Comparison of ENCODE assay signal across 1 cellular context in the genomic region with DNA sequence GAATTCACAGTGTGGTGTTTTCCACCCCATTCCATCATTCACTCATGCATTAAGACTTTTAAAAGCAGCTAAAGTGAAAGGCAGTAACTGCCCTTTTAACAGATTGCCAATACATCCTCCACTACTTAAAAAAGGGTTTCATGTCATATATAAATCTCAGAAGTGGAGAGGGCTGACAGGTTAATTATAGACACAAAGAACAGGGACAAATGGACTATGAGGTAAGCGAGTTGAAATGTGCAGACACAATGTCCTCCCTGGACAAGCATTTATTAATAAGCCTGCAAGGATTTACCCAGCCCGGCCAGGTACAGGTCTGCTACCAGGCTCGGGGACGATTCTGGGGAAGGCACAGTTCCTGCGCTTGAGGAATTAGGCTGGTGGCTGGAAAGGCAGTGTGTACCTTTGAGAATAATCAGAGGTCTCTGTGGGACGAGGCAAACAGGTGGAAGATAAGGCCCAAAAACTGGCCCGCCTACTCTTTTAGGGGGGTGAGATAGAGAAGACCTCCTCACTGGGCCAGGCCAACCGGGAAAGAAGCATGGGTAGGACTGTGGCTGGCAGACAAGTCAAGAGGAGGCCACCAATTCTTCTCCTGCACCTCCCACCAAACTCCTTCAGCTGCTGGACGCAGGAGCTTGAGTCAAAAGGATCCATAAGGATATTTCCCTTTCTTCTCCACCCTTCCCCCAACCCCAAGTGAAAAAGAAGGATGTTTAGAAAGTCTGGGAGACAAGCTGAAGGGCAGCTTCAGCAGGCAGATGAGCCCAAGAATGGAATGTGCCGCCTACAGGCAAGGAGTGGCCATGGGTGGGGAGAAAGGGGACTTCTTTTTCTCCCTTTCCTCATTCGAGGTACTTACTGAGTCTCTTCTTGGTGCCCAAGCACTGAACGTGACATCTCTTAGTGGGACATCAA.
TF ChIP-seq lines count a peak whose summit lies in the region.

No MANE protein-coding gene starts in this region.

TF ChIP-seq in SK-N-SH, 30 proteins besides CTCF, POLR2A, EP300 and RAD21 (continued from another document):
- TF ChIP-seq, protein P1, sequence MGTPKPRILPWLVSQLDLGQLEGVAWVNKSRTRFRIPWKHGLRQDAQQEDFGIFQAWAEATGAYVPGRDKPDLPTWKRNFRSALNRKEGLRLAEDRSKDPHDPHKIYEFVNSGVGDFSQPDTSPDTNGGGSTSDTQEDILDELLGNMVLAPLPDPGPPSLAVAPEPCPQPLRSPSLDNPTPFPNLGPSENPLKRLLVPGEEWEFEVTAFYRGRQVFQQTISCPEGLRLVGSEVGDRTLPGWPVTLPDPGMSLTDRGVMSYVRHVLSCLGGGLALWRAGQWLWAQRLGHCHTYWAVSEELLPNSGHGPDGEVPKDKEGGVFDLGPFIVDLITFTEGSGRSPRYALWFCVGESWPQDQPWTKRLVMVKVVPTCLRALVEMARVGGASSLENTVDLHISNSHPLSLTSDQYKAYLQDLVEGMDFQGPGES (IDR thresholded peaks at IDR 0.05; ENCODE audit: low read depth, low read length): no peak
- TF ChIP-seq TAF1 (IDR thresholded peaks at IDR 0.05; ENCODE audit: borderline replicate concordance, low read depth, low read length) (no peak), TCF12 (IDR thresholded peaks at IDR 0.05) (no peak), MXI1 (IDR thresholded peaks at IDR 0.05; ENCODE audit: low read depth, low read length) (no peak), SMC3 (IDR thresholded peaks at IDR 0.05; ENCODE audit: low read depth, low read length) (no peak), RFX5 (IDR thresholded peaks at IDR 0.05; ENCODE audit: low read length) (no peak), NRF1 (IDR thresholded peaks at IDR 0.05; ENCODE audit: low read depth, low read length) (no peak), JUND (IDR thresholded peaks at IDR 0.05) (no peak), GABPA (IDR thresholded peaks at IDR 0.05; ENCODE audit: low read depth) (no peak), YY1 (IDR thresholded peaks at IDR 0.05; ENCODE audit: low read depth) (no peak)
- TF ChIP-seq, protein P2, sequence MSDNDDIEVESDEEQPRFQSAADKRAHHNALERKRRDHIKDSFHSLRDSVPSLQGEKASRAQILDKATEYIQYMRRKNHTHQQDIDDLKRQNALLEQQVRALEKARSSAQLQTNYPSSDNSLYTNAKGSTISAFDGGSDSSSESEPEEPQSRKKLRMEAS (IDR thresholded peaks at IDR 0.05; ENCODE audit: low read depth): no peak
- TF ChIP-seq, protein P3, sequence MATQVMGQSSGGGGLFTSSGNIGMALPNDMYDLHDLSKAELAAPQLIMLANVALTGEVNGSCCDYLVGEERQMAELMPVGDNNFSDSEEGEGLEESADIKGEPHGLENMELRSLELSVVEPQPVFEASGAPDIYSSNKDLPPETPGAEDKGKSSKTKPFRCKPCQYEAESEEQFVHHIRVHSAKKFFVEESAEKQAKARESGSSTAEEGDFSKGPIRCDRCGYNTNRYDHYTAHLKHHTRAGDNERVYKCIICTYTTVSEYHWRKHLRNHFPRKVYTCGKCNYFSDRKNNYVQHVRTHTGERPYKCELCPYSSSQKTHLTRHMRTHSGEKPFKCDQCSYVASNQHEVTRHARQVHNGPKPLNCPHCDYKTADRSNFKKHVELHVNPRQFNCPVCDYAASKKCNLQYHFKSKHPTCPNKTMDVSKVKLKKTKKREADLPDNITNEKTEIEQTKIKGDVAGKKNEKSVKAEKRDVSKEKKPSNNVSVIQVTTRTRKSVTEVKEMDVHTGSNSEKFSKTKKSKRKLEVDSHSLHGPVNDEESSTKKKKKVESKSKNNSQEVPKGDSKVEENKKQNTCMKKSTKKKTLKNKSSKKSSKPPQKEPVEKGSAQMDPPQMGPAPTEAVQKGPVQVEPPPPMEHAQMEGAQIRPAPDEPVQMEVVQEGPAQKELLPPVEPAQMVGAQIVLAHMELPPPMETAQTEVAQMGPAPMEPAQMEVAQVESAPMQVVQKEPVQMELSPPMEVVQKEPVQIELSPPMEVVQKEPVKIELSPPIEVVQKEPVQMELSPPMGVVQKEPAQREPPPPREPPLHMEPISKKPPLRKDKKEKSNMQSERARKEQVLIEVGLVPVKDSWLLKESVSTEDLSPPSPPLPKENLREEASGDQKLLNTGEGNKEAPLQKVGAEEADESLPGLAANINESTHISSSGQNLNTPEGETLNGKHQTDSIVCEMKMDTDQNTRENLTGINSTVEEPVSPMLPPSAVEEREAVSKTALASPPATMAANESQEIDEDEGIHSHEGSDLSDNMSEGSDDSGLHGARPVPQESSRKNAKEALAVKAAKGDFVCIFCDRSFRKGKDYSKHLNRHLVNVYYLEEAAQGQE (IDR thresholded peaks at IDR 0.05; ENCODE audit: low read depth, low read length): no peak
- TF ChIP-seq, protein P4, sequence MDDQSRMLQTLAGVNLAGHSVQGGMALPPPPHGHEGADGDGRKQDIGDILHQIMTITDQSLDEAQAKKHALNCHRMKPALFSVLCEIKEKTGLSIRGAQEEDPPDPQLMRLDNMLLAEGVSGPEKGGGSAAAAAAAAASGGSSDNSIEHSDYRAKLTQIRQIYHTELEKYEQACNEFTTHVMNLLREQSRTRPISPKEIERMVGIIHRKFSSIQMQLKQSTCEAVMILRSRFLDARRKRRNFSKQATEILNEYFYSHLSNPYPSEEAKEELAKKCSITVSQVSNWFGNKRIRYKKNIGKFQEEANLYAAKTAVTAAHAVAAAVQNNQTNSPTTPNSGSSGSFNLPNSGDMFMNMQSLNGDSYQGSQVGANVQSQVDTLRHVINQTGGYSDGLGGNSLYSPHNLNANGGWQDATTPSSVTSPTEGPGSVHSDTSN (IDR thresholded peaks at IDR 0.05): no peak
- TF ChIP-seq, protein P5, sequence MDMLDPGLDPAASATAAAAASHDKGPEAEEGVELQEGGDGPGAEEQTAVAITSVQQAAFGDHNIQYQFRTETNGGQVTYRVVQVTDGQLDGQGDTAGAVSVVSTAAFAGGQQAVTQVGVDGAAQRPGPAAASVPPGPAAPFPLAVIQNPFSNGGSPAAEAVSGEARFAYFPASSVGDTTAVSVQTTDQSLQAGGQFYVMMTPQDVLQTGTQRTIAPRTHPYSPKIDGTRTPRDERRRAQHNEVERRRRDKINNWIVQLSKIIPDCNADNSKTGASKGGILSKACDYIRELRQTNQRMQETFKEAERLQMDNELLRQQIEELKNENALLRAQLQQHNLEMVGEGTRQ (IDR thresholded peaks at IDR 0.05; ENCODE audit: borderline replicate concordance, low read depth, low read length): no peak
